1 cellular context compared by ENCODE assay signal in the genomic region with DNA sequence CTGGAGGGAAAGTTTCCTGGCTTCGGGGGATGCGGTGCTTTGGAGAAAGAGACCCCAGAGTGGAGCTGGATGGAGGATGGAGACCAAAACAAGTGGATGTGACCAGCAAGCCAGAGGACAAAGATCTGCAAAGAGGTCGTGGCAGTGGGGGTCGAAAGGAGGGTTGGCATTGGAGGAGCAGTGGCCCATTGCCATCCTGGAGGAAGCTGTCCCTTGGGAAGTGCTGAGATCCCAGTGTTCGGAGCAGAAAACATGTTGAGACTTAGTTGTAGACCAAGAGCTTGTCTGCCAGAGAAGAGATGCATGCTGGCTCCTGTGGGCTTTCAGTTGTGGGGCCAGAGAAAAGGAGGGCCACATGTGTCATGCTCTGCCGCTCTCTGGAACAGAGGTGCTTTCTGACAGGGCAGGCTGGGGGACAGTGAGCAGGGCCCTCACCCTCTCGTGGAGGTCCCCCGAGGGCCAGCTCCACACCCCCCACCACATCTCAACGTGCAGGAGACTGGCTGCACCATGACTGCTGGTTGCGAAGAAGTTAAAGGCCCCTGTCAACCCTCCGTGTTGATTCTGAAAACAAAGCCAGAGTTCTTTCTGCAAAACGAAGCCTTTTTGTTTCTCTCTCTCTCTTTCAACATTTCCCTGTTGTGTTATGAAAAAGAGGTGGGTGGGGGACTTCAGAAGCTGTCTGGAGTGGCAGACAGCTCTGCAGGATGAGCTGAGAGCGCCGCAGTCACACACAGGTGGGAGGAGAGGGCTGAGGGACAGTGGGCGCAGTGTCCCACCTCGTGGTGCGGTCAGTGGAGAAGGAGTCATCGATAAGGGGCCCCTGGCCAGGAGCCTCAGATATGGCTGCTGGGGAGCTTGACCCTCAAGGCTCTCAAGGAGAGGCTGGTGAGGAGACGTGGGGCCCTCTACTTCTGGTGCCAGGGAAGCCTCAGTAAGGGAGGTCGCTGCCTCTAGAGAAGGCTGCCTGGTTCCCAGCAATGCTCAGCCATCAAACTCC.
TF ChIP-seq lines count a peak whose summit lies in the region.

No MANE protein-coding gene starts in this region.

TF ChIP-seq in WTC11, 78 proteins besides CTCF, POLR2A, EP300 and RAD21 (continued from another document):
- TF ChIP-seq, protein P1, sequence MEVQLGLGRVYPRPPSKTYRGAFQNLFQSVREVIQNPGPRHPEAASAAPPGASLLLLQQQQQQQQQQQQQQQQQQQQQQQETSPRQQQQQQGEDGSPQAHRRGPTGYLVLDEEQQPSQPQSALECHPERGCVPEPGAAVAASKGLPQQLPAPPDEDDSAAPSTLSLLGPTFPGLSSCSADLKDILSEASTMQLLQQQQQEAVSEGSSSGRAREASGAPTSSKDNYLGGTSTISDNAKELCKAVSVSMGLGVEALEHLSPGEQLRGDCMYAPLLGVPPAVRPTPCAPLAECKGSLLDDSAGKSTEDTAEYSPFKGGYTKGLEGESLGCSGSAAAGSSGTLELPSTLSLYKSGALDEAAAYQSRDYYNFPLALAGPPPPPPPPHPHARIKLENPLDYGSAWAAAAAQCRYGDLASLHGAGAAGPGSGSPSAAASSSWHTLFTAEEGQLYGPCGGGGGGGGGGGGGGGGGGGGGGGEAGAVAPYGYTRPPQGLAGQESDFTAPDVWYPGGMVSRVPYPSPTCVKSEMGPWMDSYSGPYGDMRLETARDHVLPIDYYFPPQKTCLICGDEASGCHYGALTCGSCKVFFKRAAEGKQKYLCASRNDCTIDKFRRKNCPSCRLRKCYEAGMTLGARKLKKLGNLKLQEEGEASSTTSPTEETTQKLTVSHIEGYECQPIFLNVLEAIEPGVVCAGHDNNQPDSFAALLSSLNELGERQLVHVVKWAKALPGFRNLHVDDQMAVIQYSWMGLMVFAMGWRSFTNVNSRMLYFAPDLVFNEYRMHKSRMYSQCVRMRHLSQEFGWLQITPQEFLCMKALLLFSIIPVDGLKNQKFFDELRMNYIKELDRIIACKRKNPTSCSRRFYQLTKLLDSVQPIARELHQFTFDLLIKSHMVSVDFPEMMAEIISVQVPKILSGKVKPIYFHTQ (CRISPR knock-in tag; IDR thresholded peaks at IDR 0.05): no peak
- TF ChIP-seq KAT7 (CRISPR knock-in tag; IDR thresholded peaks at IDR 0.05; ENCODE audit: borderline replicate concordance) (no peak), ZNF263 (CRISPR knock-in tag; IDR thresholded peaks at IDR 0.05; ENCODE audit: low read depth) (no peak), SP1 (CRISPR knock-in tag; conservative IDR thresholded peaks at IDR 0.05) (no peak)
